2 cellular contexts compared by ENCODE assay signal in genomic region chr1:169517544-169518186, GRCh38.
TF ChIP-seq lines count a peak whose summit lies in the region.

No MANE protein-coding gene starts in this region.

TF ChIP-seq in HCT116, 20 proteins besides CTCF, POLR2A, EP300 and RAD21:
- TF ChIP-seq ZFX (IDR thresholded peaks at IDR 0.05) (no peak), ELF1 (IDR thresholded peaks at IDR 0.05; ENCODE audit: borderline replicate concordance, low read depth) (no peak), ZBTB33 (IDR thresholded peaks at IDR 0.05; ENCODE audit: extremely low read depth, insufficient replicate concordance, low read length) (no peak), SP1 (IDR thresholded peaks at IDR 0.05; ENCODE audit: low read depth) (no peak), ZNF274 (IDR thresholded peaks at IDR 0.05; ENCODE audit: low read depth, low read length) (no peak), REST (IDR thresholded peaks at IDR 0.05; ENCODE audit: low read depth) (no peak), YY1 (IDR thresholded peaks at IDR 0.05; ENCODE audit: extremely low read depth, insufficient replicate concordance, low read depth, low read length) (no peak), SRF (IDR thresholded peaks at IDR 0.05; ENCODE audit: low read depth) (no peak), EZH2phosphoT487 (IDR thresholded peaks at IDR 0.05; ENCODE audit: borderline replicate concordance) (no peak), EZH2 (IDR thresholded peaks at IDR 0.05) (no peak), JUND (IDR thresholded peaks at IDR 0.05) (no peak), TCF7L2 (IDR thresholded peaks at IDR 0.05; ENCODE audit: borderline replicate concordance, extremely low read depth, insufficient read depth, insufficient read length) (no peak)

TF ChIP-seq in K562, 482 proteins besides CTCF, POLR2A, EP300 and RAD21:
- no peak for TF ChIP-seq TSC22D4 (tag; IDR thresholded peaks at IDR 0.05)
- TF ChIP-seq NFIC (IDR thresholded peaks at IDR 0.05), result 0 out of 2 replicates have a peak, but pooled peaks have one; percentile 20
- TF ChIP-seq ZNF232 (CRISPR knock-in tag; IDR thresholded peaks at IDR 0.05), result no peak
- no peak for TF ChIP-seq SIN3A (IDR thresholded peaks at IDR 0.05; ENCODE audit: borderline replicate concordance in 2 of 2, control insufficient read depth in 1 of 2, low read depth in 2 of 2, low read length in 2 of 2)
- no peak for TF ChIP-seq ELF1 (tag; IDR thresholded peaks at IDR 0.05)
- no peak for TF ChIP-seq PHF8 (IDR thresholded peaks at IDR 0.05; ENCODE audit: borderline replicate concordance, low read length)
- TF ChIP-seq RFX7 (CRISPR knock-in tag; IDR thresholded peaks at IDR 0.05), result no peak
- TF ChIP-seq SPI1 (IDR thresholded peaks at IDR 0.05; ENCODE audit: borderline replicate concordance, low read depth, low read length), result no peak
- TF ChIP-seq PHF20 (IDR thresholded peaks at IDR 0.05; ENCODE audit: partially characterized antibody), result no peak
- peak; percentile 70 for TF ChIP-seq ZBTB40 (IDR thresholded peaks at IDR 0.05)
- TF ChIP-seq ZBTB40 (CRISPR knock-in tag; IDR thresholded peaks at IDR 0.05), result no peak
- TF ChIP-seq ZNF707 (CRISPR knock-in tag; conservative IDR thresholded peaks at IDR 0.05), result no peak
- TF ChIP-seq ZSCAN32 (CRISPR knock-in tag; IDR thresholded peaks at IDR 0.05), result no peak
- no peak for TF ChIP-seq ZNF41 (CRISPR knock-in tag; conservative IDR thresholded peaks at IDR 0.05)
TF ChIP-seq in K562: peak in this region for 2.
